ENCODE assay signal across 20 cellular contexts in genomic region chr17:278055-279028, GRCh38.
DNase-seq lines count a peak whose midpoint lies in the region; ATAC-seq, FAIRE-seq and TF ChIP-seq lines count a peak whose summit lies in the region.
"Had no signal": no experiment of that assay in that cellular context is flagged by ENCODE, and none has a peak within 500 bp of the region (broad histone marks: within the 10 kb centered on the region; RNA-seq: fewer than 3 reads in every experiment).

No MANE protein-coding gene starts in this region.

- POLR2A ChIA-PET in K562 (lab: Yijun Ruan, JAX): no interaction called here

- H3K9ac ChIP-seq in K562 (ENCODE audit: insufficient read depth in 1 of 2, low read depth in 2 of 2, low read length in 2 of 2): no peak overlapping the region
- H3K9ac ChIP-seq: GM23248 had no signal

- peaks cover 2 to 25% of the 10 kb centered on the region in 2 experiments; a peak in 2 of 5 replicates for H3K27me3 ChIP-seq in K562 (ENCODE audit: control insufficient read depth in 2 of 2, insufficient read depth in 2 of 2, low read length in 2 of 2)
- H3K27me3 ChIP-seq in osteoblast (ENCODE audit: insufficient read depth, low read length): peaks cover 3% of the 10 kb centered on the region
- no peaks in the 10 kb centered on the region for H3K27me3 ChIP-seq in uterus
- no peaks in the 10 kb centered on the region for H3K27me3 ChIP-seq in MG63

- H4K20me1 ChIP-seq in K562 (replicated peaks; ENCODE audit: control insufficient read depth, insufficient read depth, low read length) (no peaks in the 10 kb centered on the region), osteoblast (ENCODE audit: insufficient read depth, low read length) (no peaks in the 10 kb centered on the region)

- no peak for TF ChIP-seq POLR2A in K562 (conservative IDR thresholded peaks at IDR 0.05)
- no peak for TF ChIP-seq POLR2A in uterus (IDR thresholded peaks at IDR 0.05)

- no peaks in the 10 kb centered on the region for H3K4me1 Mint-ChIP-seq in activated naive CD4-positive, alpha-beta T cell treated with anti-CD3 and anti-CD28 coated beads, Interleukin-2, amount 10 ng/mL, durations not matched to agents 7 days and 5 days

- no peaks in the 10 kb centered on the region; a peak in 1 of 5 replicates for H3K4me1 ChIP-seq in K562 (replicated peaks in 1 of 2; ENCODE audit: control insufficient read depth in 2 of 2, insufficient read depth in 2 of 2, low read length in 2 of 2)
- no peaks in the 10 kb centered on the region for H3K4me1 ChIP-seq in osteoblast (ENCODE audit: insufficient read depth, low read length)
- no peaks in the 10 kb centered on the region for H3K4me1 ChIP-seq in uterus

- CTCF ChIA-PET in activated naive CD4-positive, alpha-beta T cell treated with anti-CD3 and anti-CD28 coated beads, Interleukin-2, amount 10 ng/mL, durations not matched to agents 7 days and 5 days (lab: Charles Lee): no interaction called here
- CTCF ChIA-PET in K562 (lab: Yijun Ruan, JAX; ENCODE audit: low intra/inter-chr PET ratio): no interaction called here

- no peak overlapping the region for H3K4me2 ChIP-seq in K562 (ENCODE audit: insufficient read depth, low read length)
- no peak overlapping the region for H3K4me2 ChIP-seq in osteoblast (ENCODE audit: insufficient read depth, low read length)

- no peaks in the 10 kb centered on the region for H3K36me3 Mint-ChIP-seq in activated naive CD4-positive, alpha-beta T cell treated with anti-CD3 and anti-CD28 coated beads, Interleukin-2, amount 10 ng/mL, durations not matched to agents 7 days and 5 days

- no peaks in the 10 kb centered on the region for H3K27me3 Mint-ChIP-seq in activated naive CD4-positive, alpha-beta T cell treated with anti-CD3 and anti-CD28 coated beads, Interleukin-2, amount 10 ng/mL, durations not matched to agents 7 days and 5 days

- no peak overlapping the region for H3K4me3 ChIP-seq in K562
- no peak overlapping the region for H3K4me3 ChIP-seq in osteoblast (ENCODE audit: insufficient read depth, low read length)
- H3K4me3 ChIP-seq in uterus: no peak overlapping the region
- no peak overlapping the region for H3K4me3 ChIP-seq in MG63
- H3K4me3 ChIP-seq: GM12878, GM23248 had no signal

- H3K9me1 ChIP-seq in K562 (ENCODE audit: control insufficient read depth, insufficient read depth, low read length): no peaks in the 10 kb centered on the region

- no peak for ATAC-seq in K562
- ATAC-seq: GM12878, HCT116, Right ventricle myocardium inferior had no signal

- H3K79me2 ChIP-seq in K562 (ENCODE audit: control insufficient read depth, insufficient read depth, low read length) (no peaks in the 10 kb centered on the region), osteoblast (ENCODE audit: insufficient read depth, low read length) (no peaks in the 10 kb centered on the region)

- intact Hi-C loops in K562 (cut with micrococcal nuclease) (no loop called here), uterus (cut with DNase I; ENCODE audit: low total_unique reads) (no loop called here)

- FAIRE-seq in K562 (lab: Jason Lieb, UNC): no peak
- FAIRE-seq: A204.1, G401.6, GM12878 had no signal

- H2AFZ ChIP-seq in K562 (ENCODE audit: low read depth, low read length) (no peak overlapping the region), osteoblast (ENCODE audit: low read length) (no peak overlapping the region)
- H2AFZ ChIP-seq: GM23248 had no signal

- BruUV-seq in K562 (replicated peaks; lab: Mats Ljungman, UMichigan): no TSS peak

- H3K27ac ChIP-seq in K562 (ENCODE audit: extremely low read depth, low read depth, low read length): no peak overlapping the region
- H3K27ac ChIP-seq in osteoblast (ENCODE audit: low read depth, low read length): no peak overlapping the region
- no peak overlapping the region for H3K27ac ChIP-seq in uterus
- H3K27ac ChIP-seq: GM23248 had no signal

- H3K9me3 ChIP-seq in K562 (replicated peaks; ENCODE audit: control insufficient read depth, insufficient read depth, low read depth, low read length): no peaks in the 10 kb centered on the region
- no peaks in the 10 kb centered on the region for H3K9me3 ChIP-seq in osteoblast (ENCODE audit: low read depth, low read length)
- no peaks in the 10 kb centered on the region for H3K9me3 ChIP-seq in uterus
- no peaks in the 10 kb centered on the region for H3K9me3 ChIP-seq in MG63

- H3K4me3 Mint-ChIP-seq in activated naive CD4-positive, alpha-beta T cell treated with anti-CD3 and anti-CD28 coated beads, Interleukin-2, amount 10 ng/mL, durations not matched to agents 7 days and 5 days: no peak overlapping the region

- DNase-seq in activated naive CD4-positive, alpha-beta T cell treated with anti-CD3 and anti-CD28 coated beads, Interleukin-2, amount 10 ng/mL, durations not matched to agents 7 days and 5 days: peak; percentile 3
- no peak for DNase-seq in activated naive CD4-positive, alpha-beta T cell (lab: John Stamatoyannopoulos, UW)
- DNase-seq in K562 (ENCODE audit: extremely low read depth in 1 of 4, low spot score in 3 of 4) (no peak), osteoblast (ENCODE audit: insufficient read length, low spot score, missing footprints) (peak; percentile 44), uterus (peak; percentile 0 to 3), GF-D8 (lab: John Stamatoyannopoulos, UW) (no peak), MG63 (no peak)
- DNase-seq: C1 segment of cervical spinal cord, DND-41, GM23248, NCI-H1105, NCI-H1694 treated with DMSO at 0.1 percent for 48 hours, NCI-H2107, NCI-H2227 treated with DMSO at 0.1 percent for 48 hours, NCI-H524 treated with DMSO at 0.1 percent for 48 hours had no signal

- H3K36me3 ChIP-seq in K562 (ENCODE audit: control insufficient read depth, insufficient read depth, low read length): no peaks in the 10 kb centered on the region
- no peaks in the 10 kb centered on the region for H3K36me3 ChIP-seq in osteoblast (ENCODE audit: insufficient read depth, low read length)
- H3K36me3 ChIP-seq in uterus: no peaks in the 10 kb centered on the region
- no peaks in the 10 kb centered on the region for H3K36me3 ChIP-seq in MG63

- no peak for TF ChIP-seq RAD21 in K562 (CRISPR knock-in tag; conservative IDR thresholded peaks at IDR 0.05 in 1 of 2, IDR thresholded peaks at IDR 0.05 in 1 of 2)

- in situ Hi-C loops in K562 (cut with MboI): no loop called here

- H3K27ac Mint-ChIP-seq in activated naive CD4-positive, alpha-beta T cell treated with anti-CD3 and anti-CD28 coated beads, Interleukin-2, amount 10 ng/mL, durations not matched to agents 7 days and 5 days: no peak overlapping the region

- WGBS in K562 (ENCODE audit: insufficient coverage, low coverage, missing lambda C conversion rate): 4% methylated on average over 15 of the region's 17 CpGs

- no peak for TF ChIP-seq EP300 in K562 (IDR thresholded peaks at IDR 0.05; ENCODE audit: low read length)

- no peak for TF ChIP-seq CTCF in K562 (IDR thresholded peaks at IDR 0.05 in 2 of 3, conservative IDR thresholded peaks at IDR 0.05 in 1 of 3; ENCODE audit: insufficient read depth in 2 of 3, low read depth in 1 of 3, low read length in 3 of 3)
- TF ChIP-seq CTCF in osteoblast (IDR thresholded peaks at IDR 0.05; ENCODE audit: extremely low read depth, low read depth, low read length): no peak
- no peak for TF ChIP-seq CTCF in uterus (IDR thresholded peaks at IDR 0.05)

- no peaks in the 10 kb centered on the region for H3K9me3 Mint-ChIP-seq in activated naive CD4-positive, alpha-beta T cell treated with anti-CD3 and anti-CD28 coated beads, Interleukin-2, amount 10 ng/mL, durations not matched to agents 7 days and 5 days

TF ChIP-seq in K562, 482 proteins besides CTCF, POLR2A, EP300 and RAD21:
- peak; percentile 61 for TF ChIP-seq ZFP36 (IDR thresholded peaks at IDR 0.05; ENCODE audit: low read depth, low read length, partially characterized antibody)
- no peak for TF ChIP-seq NBN (IDR thresholded peaks at IDR 0.05; ENCODE audit: low read depth)
- no peak for TF ChIP-seq POLR2B (IDR thresholded peaks at IDR 0.05; ENCODE audit: low read depth, partially characterized antibody)
- peak; percentile 67; the same call in 1 of the 2 replicates for TF ChIP-seq CHD2 (IDR thresholded peaks at IDR 0.05; ENCODE audit: low read depth, low read length)
- TF ChIP-seq PBX2 (CRISPR knock-in tag; IDR thresholded peaks at IDR 0.05; ENCODE audit: low read depth): no peak
- TF ChIP-seq PBX2 (tag; conservative IDR thresholded peaks at IDR 0.05; ENCODE audit: low read depth): no peak

Comparison
In these comparisons a context has a peak if more than half of its experiments do, and no peak if none do; other contexts are left out.
1. DNase-seq: peak in activated naive CD4-positive, alpha-beta T cell treated with anti-CD3 and anti-CD28 coated beads, Interleukin-2, amount 10 ng/mL, durations not matched to agents 7 days and 5 days (single experiment), osteoblast (single experiment) and uterus (2 of 2); none in activated naive CD4-positive, alpha-beta T cell (0 of 4), K562 (0 of 4), GF-D8 (single experiment) and MG63 (single experiment).